In genomic region chr6:135233676-135234491, GRCh38 we compare ENCODE assay signal across 12 cellular contexts. TPM values are rescaled to one million over a fixed set of nuclear protein-coding genes. Genes with fewer than 3 reads are reported as not detected.
DNase-seq lines count a peak whose midpoint lies in the region; ATAC-seq and FAIRE-seq lines count a peak whose summit lies in the region.
"Had no signal": no experiment of that assay in that cellular context is flagged by ENCODE, and none has a peak within 500 bp of the region (broad histone marks: within the 10 kb centered on the region; RNA-seq: fewer than 3 reads in every experiment).

No MANE protein-coding gene starts in this region.

- DNase-seq in D341Med (ENCODE audit: low spot score), result peak; percentile 30
- peak; percentile 52 to 54 for DNase-seq in NOMO-1 (lab: John Stamatoyannopoulos, UW; ENCODE audit: unreplicated experiment in 2 of 2)
- no peak for DNase-seq in frontal cortex (ENCODE audit: low spot score in 2 of 2)
- no peak for DNase-seq in activated CD8-positive, alpha-beta T cell treated with anti-CD3 and anti-CD28 coated beads, Interleukin-2, amount 10 ng/mL, durations not matched to agents 7 days and 5 days
- DNase-seq in DMS153 (lab: John Stamatoyannopoulos, UW), result no peak
- no peak for DNase-seq in activated T-cell treated with anti-CD3 and anti-CD28 coated beads for 4 hours
- DNase-seq: activated CD4-positive, alpha-beta T cell treated with anti-CD3 and anti-CD28 coated beads, Interleukin-2, amount 50 U/mL, for 4 hours; CD8-positive, alpha-beta T cell; hippocampal formation had no signal

- H3K4me3 Mint-ChIP-seq in activated CD8-positive, alpha-beta T cell treated with anti-CD3 and anti-CD28 coated beads, Interleukin-2, amount 10 ng/mL, durations not matched to agents 7 days and 5 days, result no peak overlapping the region
- H3K4me3 Mint-ChIP-seq: CD8-positive, alpha-beta T cell had no signal

- POLR2A ChIA-PET in activated CD8-positive, alpha-beta T cell treated with anti-CD3 and anti-CD28 coated beads, Interleukin-2, amount 10 ng/mL, durations not matched to agents 7 days and 5 days (lab: Charles Lee), result no interaction called here

- peaks cover 28% of the 10 kb centered on the region for H3K4me1 Mint-ChIP-seq in activated CD8-positive, alpha-beta T cell treated with anti-CD3 and anti-CD28 coated beads, Interleukin-2, amount 10 ng/mL, durations not matched to agents 7 days and 5 days (ENCODE audit: low read depth)

- CTCF ChIA-PET in activated CD8-positive, alpha-beta T cell treated with anti-CD3 and anti-CD28 coated beads, Interleukin-2, amount 10 ng/mL, durations not matched to agents 7 days and 5 days (lab: Charles Lee), result interaction anchor here (0.7 to 2.8 kb wide), 2 partner anchors 170 to 189 kb away, joined by 3 to 6 read pairs; no protein-coding TSS in a partner anchor

- no peak overlapping the region for H3K27ac Mint-ChIP-seq in activated CD8-positive, alpha-beta T cell treated with anti-CD3 and anti-CD28 coated beads, Interleukin-2, amount 10 ng/mL, durations not matched to agents 7 days and 5 days
- H3K27ac Mint-ChIP-seq: CD8-positive, alpha-beta T cell had no signal

- H3K27me3 Mint-ChIP-seq in activated CD8-positive, alpha-beta T cell treated with anti-CD3 and anti-CD28 coated beads, Interleukin-2, amount 10 ng/mL, durations not matched to agents 7 days and 5 days (ENCODE audit: low read depth), result peaks cover 1% of the 10 kb centered on the region

- H3K9me3 Mint-ChIP-seq in activated CD8-positive, alpha-beta T cell treated with anti-CD3 and anti-CD28 coated beads, Interleukin-2, amount 10 ng/mL, durations not matched to agents 7 days and 5 days (ENCODE audit: insufficient read depth), result no peaks in the 10 kb centered on the region
- H3K9me3 Mint-ChIP-seq: CD8-positive, alpha-beta T cell had no signal

- H3K36me3 Mint-ChIP-seq in activated CD8-positive, alpha-beta T cell treated with anti-CD3 and anti-CD28 coated beads, Interleukin-2, amount 10 ng/mL, durations not matched to agents 7 days and 5 days (ENCODE audit: low read depth), result no peaks in the 10 kb centered on the region
- H3K36me3 Mint-ChIP-seq: CD8-positive, alpha-beta T cell had no signal

- ATAC-seq in GM19351 (IDR thresholded peaks at IDR 0.05; ENCODE audit: unreplicated experiment) (peak; percentile 73), HG03095 (IDR thresholded peaks at IDR 0.05; ENCODE audit: unreplicated experiment) (peak; percentile 70)
- no peak for ATAC-seq in activated CD8-positive, alpha-beta T cell treated with anti-CD3 and anti-CD28 coated beads, Interleukin-2, amount 10 ng/mL, durations not matched to agents 7 days and 5 days
- ATAC-seq: CD8-positive, alpha-beta T cell; HCT116 had no signal

- no peak for FAIRE-seq in frontal cortex (lab: Jason Lieb, UNC)

RNA-seq across cellular contexts. Expression of gene MYB, which starts 52.8 kb away (rescaled TPM):
- total RNA-seq in frontal cortex, result 2.9 TPM
- 1 to 10 TPM; 7.5 to 8.2 TPM for total RNA-seq in activated CD8-positive, alpha-beta T cell treated with anti-CD3 and anti-CD28 coated beads, Interleukin-2, amount 10 ng/mL, durations not matched to agents 7 days and 5 days

Comparison
In these comparisons a context has a peak if more than half of its experiments do, and no peak if none do; other contexts are left out.
1. DNase-seq: peak in D341Med (single experiment) and NOMO-1 (2 of 2); none in frontal cortex (0 of 2), activated CD8-positive, alpha-beta T cell treated with anti-CD3 and anti-CD28 coated beads, Interleukin-2, amount 10 ng/mL, durations not matched to agents 7 days and 5 days (single experiment), DMS153 (single experiment) and activated T-cell treated with anti-CD3 and anti-CD28 coated beads for 4 hours (single experiment).